ENCODE assay signal across 11 cellular contexts in the genomic region with DNA sequence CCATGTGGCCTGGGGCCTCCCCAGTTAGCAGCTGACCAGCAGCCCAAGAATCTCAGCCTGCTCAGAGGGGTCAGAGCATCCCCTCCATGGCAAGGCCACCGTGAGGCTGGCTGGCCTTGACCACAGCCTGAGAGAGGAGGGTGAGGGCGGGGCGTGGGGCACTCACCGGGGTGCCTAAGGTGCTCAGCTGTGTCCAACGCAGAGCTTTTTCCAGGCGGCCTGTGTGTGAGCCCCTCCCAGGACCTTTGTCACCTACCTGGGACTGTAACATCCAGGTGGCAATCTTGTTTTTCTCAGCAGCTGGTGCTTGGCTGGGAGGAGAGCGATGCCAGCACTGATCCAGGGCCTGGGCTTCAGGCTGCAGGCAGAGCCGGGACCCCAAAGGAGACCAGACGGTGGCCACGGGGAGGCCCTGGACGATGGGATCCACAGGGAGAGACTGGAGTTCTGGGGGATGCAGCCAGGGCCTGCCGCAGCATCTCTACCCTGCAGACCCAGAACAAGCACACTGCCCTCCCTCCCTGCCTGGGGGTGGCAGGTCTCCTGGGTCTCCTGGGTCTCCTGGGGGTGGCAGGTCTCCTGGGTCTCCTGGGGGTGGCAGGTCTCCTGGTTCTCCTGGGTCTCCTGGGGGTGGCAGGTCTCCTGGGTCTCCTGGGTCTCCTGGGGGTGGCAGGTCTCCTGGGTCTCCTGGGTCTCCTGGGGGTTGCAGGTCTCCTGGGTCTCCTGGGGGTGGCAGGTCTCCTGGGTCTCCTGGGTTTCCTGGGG. TPM values are rescaled to one million over a fixed set of nuclear protein-coding genes. Genes with fewer than 3 reads are reported as not detected.
DNase-seq lines count a peak whose midpoint lies in the region; ATAC-seq and TF ChIP-seq lines count a peak whose summit lies in the region.
"Had no signal": no experiment of that assay in that cellular context is flagged by ENCODE, and none has a peak within 500 bp of the region (broad histone marks: within the 10 kb centered on the region; RNA-seq: fewer than 3 reads in every experiment).

No MANE protein-coding gene starts in this region.

- H3K27me3 Mint-ChIP-seq in natural killer cell (ENCODE audit: low read depth in 2 of 2) = peaks cover 17% of the 10 kb centered on the region in 2 donors
- H3K27me3 Mint-ChIP-seq in natural killer cell treated with Interleukin-12 subunit alpha and Interleukin-12 subunit beta and Interleukin-15 and Interleukin-18, amount 100 ng/mL, for 72 hours = peaks cover 11 to 16% of the 10 kb centered on the region in 2 donors

- TF ChIP-seq CTCF in natural killer cell (IDR thresholded peaks at IDR 0.05) (no peak), colonic mucosa (IDR thresholded peaks at IDR 0.05) (no peak), vagina (IDR thresholded peaks at IDR 0.05) (no peak)

- H3K36me3 ChIP-seq in colonic mucosa = no peaks in the 10 kb centered on the region
- no peaks in the 10 kb centered on the region for H3K36me3 ChIP-seq in mucosa of stomach (ENCODE audit: control insufficient read depth, insufficient read depth, low read length)
- H3K36me3 ChIP-seq in vagina = no peaks in the 10 kb centered on the region

- no peak overlapping the region for H3K27ac Mint-ChIP-seq in natural killer cell
- H3K27ac Mint-ChIP-seq in natural killer cell treated with Interleukin-12 subunit alpha and Interleukin-12 subunit beta and Interleukin-15 and Interleukin-18, amount 100 ng/mL, for 72 hours = no peak overlapping the region

- H3K9me3 ChIP-seq in colonic mucosa (no peaks in the 10 kb centered on the region), mucosa of stomach (ENCODE audit: control insufficient read depth, low read length) (no peaks in the 10 kb centered on the region), vagina (no peaks in the 10 kb centered on the region)
- H3K9me3 ChIP-seq: psoas muscle had no signal

- H3K27ac ChIP-seq in colonic mucosa (no peak overlapping the region), vagina (peak overlapping the region; percentile 75)
- H3K27ac ChIP-seq: HL-60 had no signal

- ATAC-seq in natural killer cell = no peak
- no peak for ATAC-seq in natural killer cell treated with Interleukin-12 subunit alpha and Interleukin-12 subunit beta and Interleukin-15 and Interleukin-18, amount 100 ng/mL, for 72 hours
- no peak for ATAC-seq in HG03565 (IDR thresholded peaks at IDR 0.05; ENCODE audit: unreplicated experiment)

- H3K4me1 ChIP-seq in colonic mucosa (peaks cover 7% of the 10 kb centered on the region), mucosa of stomach (ENCODE audit: control insufficient read depth, insufficient read depth, low read length) (peaks cover 19% of the 10 kb centered on the region), vagina (peaks cover 49% of the 10 kb centered on the region)

- peak overlapping the region; percentile 24 for H3K4me3 ChIP-seq in colonic mucosa
- H3K4me3 ChIP-seq in mucosa of stomach (ENCODE audit: low read length) = no peak overlapping the region
- H3K4me3 ChIP-seq in vagina = peak overlapping the region in 1 of 2 donors; percentile 40

- intact Hi-C loops in natural killer cell (cut with micrococcal nuclease) = no loop called here
- intact Hi-C loops in colonic mucosa (cut with DNase I) = no loop called here
- intact Hi-C loops in vagina (cut with DNase I) = no loop called here

- peaks cover 0 to 4% of the 10 kb centered on the region in 2 donors for H3K9me3 Mint-ChIP-seq in natural killer cell
- no peaks in the 10 kb centered on the region for H3K9me3 Mint-ChIP-seq in natural killer cell treated with Interleukin-12 subunit alpha and Interleukin-12 subunit beta and Interleukin-15 and Interleukin-18, amount 100 ng/mL, for 72 hours

- H3K9ac ChIP-seq in colonic mucosa (ENCODE audit: low read depth in 2 of 2, low read length in 2 of 2) (peak overlapping the region; percentile 9 to 50), mucosa of stomach (ENCODE audit: low read length) (peak overlapping the region; percentile 25)

- no peaks in the 10 kb centered on the region for H3K27me3 ChIP-seq in colonic mucosa
- H3K27me3 ChIP-seq in mucosa of stomach (ENCODE audit: control insufficient read depth, insufficient read depth, low read length) = peaks cover 5% of the 10 kb centered on the region
- no peaks in the 10 kb centered on the region for H3K27me3 ChIP-seq in vagina

- no peak overlapping the region for H3K4me3 Mint-ChIP-seq in natural killer cell
- no peak overlapping the region for H3K4me3 Mint-ChIP-seq in natural killer cell treated with Interleukin-12 subunit alpha and Interleukin-12 subunit beta and Interleukin-15 and Interleukin-18, amount 100 ng/mL, for 72 hours

- DNase-seq in natural killer cell (peak; percentile 12), colonic mucosa (no peak), vagina (ENCODE audit: extremely low spot score in 2 of 2) (peak; percentile 85), Ammon's horn (ENCODE audit: low spot score) (no peak), GM03348 (ENCODE audit: low spot score) (no peak)
- no peak for DNase-seq in natural killer cell treated with Interleukin-12 subunit alpha and Interleukin-12 subunit beta and Interleukin-15 and Interleukin-18, amount 100 ng/mL, for 72 hours (ENCODE audit: low spot score)
- DNase-seq: NCI-H82 had no signal

- H3K36me3 Mint-ChIP-seq in natural killer cell = peaks cover 3% of the 10 kb centered on the region
- peaks cover 6% of the 10 kb centered on the region for H3K36me3 Mint-ChIP-seq in natural killer cell treated with Interleukin-12 subunit alpha and Interleukin-12 subunit beta and Interleukin-15 and Interleukin-18, amount 100 ng/mL, for 72 hours

- H3K4me1 Mint-ChIP-seq in natural killer cell = peaks cover 0 to 17% of the 10 kb centered on the region in 2 donors
- peaks cover 5 to 11% of the 10 kb centered on the region in 2 donors for H3K4me1 Mint-ChIP-seq in natural killer cell treated with Interleukin-12 subunit alpha and Interleukin-12 subunit beta and Interleukin-15 and Interleukin-18, amount 100 ng/mL, for 72 hours (ENCODE audit: low read depth in 2 of 2)

- no peak for TF ChIP-seq POLR2A in vagina (IDR thresholded peaks at IDR 0.05)

RNA-seq across cellular contexts. Expression of a gene that starts 12.3 kb away (rescaled TPM):
- total RNA-seq in natural killer cell (1 to 10 TPM in 2 of 3 donors, under 1 TPM in 1; 0.97 to 4.9 (median 2.5) TPM), colonic mucosa (1 to 10 TPM; 4.6 TPM), vagina (55.5 TPM)
- total RNA-seq in natural killer cell treated with Interleukin-12 subunit alpha and Interleukin-12 subunit beta and Interleukin-15 and Interleukin-18, amount 100 ng/mL, for 72 hours = under 1 TPM in 1 of 2 donors, not detected in 1; 0.14 TPM

Comparison
In these comparisons a context has a peak if more than half of its experiments do, and no peak if none do; other contexts are left out.
1. DNase-seq: peak in natural killer cell (single experiment) and vagina (2 of 2); none in natural killer cell treated with Interleukin-12 subunit alpha and Interleukin-12 subunit beta and Interleukin-15 and Interleukin-18, amount 100 ng/mL, for 72 hours (single experiment), colonic mucosa (single experiment), Ammon's horn (single experiment) and GM03348 (single experiment).